In genomic region chr12:46339051-46339450, GRCh38 we compare ENCODE assay signal across 28 cellular contexts.
"Had no signal": no experiment of that assay in that cellular context is flagged by ENCODE, and none has a peak within 500 bp of the region (broad histone marks: within the 10 kb centered on the region; RNA-seq: fewer than 3 reads in every experiment).

No MANE protein-coding gene starts in this region.

- H3K27me3 Mint-ChIP-seq: progenitor cell of endocrine pancreas; stimulated activated naive CD8-positive, alpha-beta T cell treated with anti-CD3 and anti-CD28 coated beads, Interleukin-15, Interleukin-2, amounts not matched to agents 100 ng/mL and 50 ng/mL, for 24 hours had no signal

- H3K4me1 ChIP-seq: neural progenitor cell, right lobe of liver, thyroid gland, tibial nerve, upper lobe of right lung, uterus had no signal

- H2AFZ ChIP-seq: neural progenitor cell, parathyroid adenoma had no signal

- H3K27ac Mint-ChIP-seq: natural killer cell; nephron; neural progenitor cell; progenitor cell of endocrine pancreas; stimulated activated effector memory CD8-positive, alpha-beta T cell treated with anti-CD3 and anti-CD28 coated beads, Interleukin-12 subunit alpha, Interleukin-12 subunit beta, amount 100 ng/mL, for 72 hours; stimulated activated naive B cell treated with anti-CD40 and anti-IgM and Interleukin-4, amounts not matched to agents 10 μg/mL and 1 μg/mL and 100 μg/mL, for 72 hours; stimulated activated naive CD8-positive, alpha-beta T cell treated with anti-CD3 and anti-CD28 coated beads, Interleukin-15, Interleukin-2, amounts not matched to agents 100 ng/mL and 50 ng/mL, for 24 hours had no signal

- H3K9ac ChIP-seq: neural progenitor cell, parathyroid adenoma had no signal

- H3K27ac ChIP-seq: neural progenitor cell, ovary, parathyroid adenoma, psoas muscle, right lobe of liver, sigmoid colon, stomach, thoracic aorta, thyroid gland, tibial nerve, upper lobe of right lung, uterus had no signal

- H3K36me3 ChIP-seq: neural progenitor cell, ovary, right lobe of liver, sigmoid colon, stomach, thoracic aorta, thyroid gland, tibial nerve, upper lobe of right lung, uterus had no signal

- DNase-seq: natural killer cell; occipital lobe; ovary; posterior cingulate gyrus; psoas muscle; right cardiac atrium; right lobe of liver; sigmoid colon; small intestine; stimulated activated CD4-positive, alpha-beta T cell treated with anti-CD3 and anti-CD28 coated beads, Interleukin-15, amount 100 ng/mL, for 24 hours; stimulated activated CD4-positive, alpha-beta T cell treated with anti-CD3 and anti-CD28 coated beads, Interleukin-2, amount 100 ng/mL, for 24 hours; stimulated activated CD4-positive, alpha-beta T cell treated with anti-CD3 and anti-CD28 coated beads, Interleukin-2, amount 100 ng/mL, for 48 hours; stimulated activated CD4-positive, alpha-beta T cell treated with anti-CD3 and anti-CD28 coated beads, Interleukin-4, amount 100 ng/mL, for 24 hours; stimulated activated naive B cell treated with anti-CD40 and anti-IgM and Interleukin-4, amounts not matched to agents 10 μg/mL and 1 μg/mL and 100 μg/mL, for 72 hours; stimulated activated naive CD4-positive, alpha-beta T cell treated with Interleukin-2 at 50 U/mL for 16 hours; stomach; thyroid gland; trophoblast cell; upper lobe of right lung; uterus had no signal

- H3K4me1 Mint-ChIP-seq: nephron, neural progenitor cell had no signal

- H3K9me3 ChIP-seq: ovary, psoas muscle, right lobe of liver, sigmoid colon, stomach, thoracic aorta, thyroid gland, tibial nerve, upper lobe of right lung, uterus had no signal

- H3K79me2 ChIP-seq: parathyroid adenoma had no signal

- FAIRE-seq: small intestine had no signal

- H3K27me3 ChIP-seq: neural progenitor cell, ovary, right lobe of liver, sigmoid colon, stomach, thyroid gland, tibial nerve, upper lobe of right lung, uterus had no signal

- ATAC-seq: natural killer cell; psoas muscle; right cardiac atrium; right lobe of liver; stimulated activated effector memory CD8-positive, alpha-beta T cell treated with anti-CD3 and anti-CD28 coated beads, Interleukin-12 subunit alpha, Interleukin-12 subunit beta, amount 100 ng/mL, for 72 hours; stimulated activated naive B cell treated with anti-CD40 and anti-IgM and Interleukin-4, amounts not matched to agents 10 μg/mL and 1 μg/mL and 100 μg/mL, for 72 hours; upper lobe of right lung had no signal

- H3K4me3 ChIP-seq: neural progenitor cell, ovary, psoas muscle, right lobe of liver, sigmoid colon, stomach, thoracic aorta, thyroid gland, tibial nerve, upper lobe of right lung, uterus had no signal

- H3K9me3 Mint-ChIP-seq: natural killer cell; stimulated activated effector memory CD8-positive, alpha-beta T cell treated with anti-CD3 and anti-CD28 coated beads, Interleukin-12 subunit alpha, Interleukin-12 subunit beta, amount 100 ng/mL, for 72 hours had no signal

- H3K36me3 Mint-ChIP-seq: natural killer cell; neural progenitor cell; stimulated activated effector memory CD8-positive, alpha-beta T cell treated with anti-CD3 and anti-CD28 coated beads, Interleukin-12 subunit alpha, Interleukin-12 subunit beta, amount 100 ng/mL, for 72 hours; stimulated activated naive B cell treated with anti-CD40 and anti-IgM and Interleukin-4, amounts not matched to agents 10 μg/mL and 1 μg/mL and 100 μg/mL, for 72 hours had no signal

- H3K4me2 ChIP-seq: neural progenitor cell had no signal

- H3K4me3 Mint-ChIP-seq: natural killer cell; nephron; neural progenitor cell; stimulated activated effector memory CD8-positive, alpha-beta T cell treated with anti-CD3 and anti-CD28 coated beads, Interleukin-12 subunit alpha, Interleukin-12 subunit beta, amount 100 ng/mL, for 72 hours; stimulated activated naive B cell treated with anti-CD40 and anti-IgM and Interleukin-4, amounts not matched to agents 10 μg/mL and 1 μg/mL and 100 μg/mL, for 72 hours; stimulated activated naive CD8-positive, alpha-beta T cell treated with anti-CD3 and anti-CD28 coated beads, Interleukin-15, Interleukin-2, amounts not matched to agents 100 ng/mL and 50 ng/mL, for 24 hours had no signal
